2 cellular contexts compared by ENCODE assay signal in genomic region chr13:46903748-46904147, GRCh38.
TF ChIP-seq lines count a peak whose summit lies in the region.

No MANE protein-coding gene starts in this region.

TF ChIP-seq in IMR-90, 13 proteins besides CTCF, POLR2A, EP300 and RAD21:
- TF ChIP-seq MXI1 (IDR thresholded peaks at IDR 0.05; ENCODE audit: borderline replicate concordance, low read depth, low read length) (no peak), CEBPB (IDR thresholded peaks at IDR 0.05; ENCODE audit: low read depth, low read length) (no peak), MAZ (IDR thresholded peaks at IDR 0.05; ENCODE audit: borderline replicate concordance, low read depth, low read length) (no peak), RCOR1 (IDR thresholded peaks at IDR 0.05; ENCODE audit: insufficient replicate concordance, low read length) (no peak), MAFK (IDR thresholded peaks at IDR 0.05; ENCODE audit: low read depth, low read length) (no peak), SMC3 (IDR thresholded peaks at IDR 0.05; ENCODE audit: low read depth, low read length) (no peak), USF2 (IDR thresholded peaks at IDR 0.05; ENCODE audit: low read depth, low read length) (no peak), ELK1 (IDR thresholded peaks at IDR 0.05; ENCODE audit: borderline replicate concordance, low read depth, low read length) (no peak), FOS (IDR thresholded peaks at IDR 0.05; ENCODE audit: low read depth, low read length) (no peak), BHLHE40 (IDR thresholded peaks at IDR 0.05; ENCODE audit: low read depth, low read length) (no peak), CHD1 (IDR thresholded peaks at IDR 0.05; ENCODE audit: low read depth, low read length) (no peak), NFE2L2 (IDR thresholded peaks at IDR 0.05; ENCODE audit: low read depth, low read length) (no peak), RFX5 (IDR thresholded peaks at IDR 0.05; ENCODE audit: low read depth, low read length) (no peak)

TF ChIP-seq in GM12878, 131 proteins besides CTCF, POLR2A, EP300 and RAD21:
- TF ChIP-seq POU2F2 (IDR thresholded peaks at IDR 0.05; ENCODE audit: borderline replicate concordance, low read depth, low read length) (no peak), ZBTB33 (IDR thresholded peaks at IDR 0.05) (no peak), KAT2A (conservative IDR thresholded peaks at IDR 0.05; ENCODE audit: control insufficient read depth, low read depth, low read length) (no peak), BCL11A (IDR thresholded peaks at IDR 0.05; ENCODE audit: low read depth, low read length) (no peak), GATAD2B (conservative IDR thresholded peaks at IDR 0.05; ENCODE audit: low read depth) (no peak), HCFC1 (IDR thresholded peaks at IDR 0.05; ENCODE audit: low read length) (no peak), RB1 (IDR thresholded peaks at IDR 0.05; ENCODE audit: borderline replicate concordance) (no peak), FOXK2 (IDR thresholded peaks at IDR 0.05) (no peak), SRF (IDR thresholded peaks at IDR 0.05; ENCODE audit: low read depth in 2 of 2, low read length in 2 of 2) (no peak), TCF3 (IDR thresholded peaks at IDR 0.05; ENCODE audit: borderline replicate concordance, insufficient read depth, low read depth, low read length) (no peak), MYC (IDR thresholded peaks at IDR 0.05; ENCODE audit: insufficient read depth, insufficient read length, insufficient replicate concordance, low read length, severe bottlenecking) (no peak), E4F1 (IDR thresholded peaks at IDR 0.05; ENCODE audit: borderline replicate concordance, partially characterized antibody) (no peak), IRF4 (IDR thresholded peaks at IDR 0.05; ENCODE audit: low read depth, low read length) (no peak), TCF7 (IDR thresholded peaks at IDR 0.05; ENCODE audit: borderline replicate concordance) (no peak), TCF12 (IDR thresholded peaks at IDR 0.05; ENCODE audit: low read depth, low read length) (no peak), NFIC (IDR thresholded peaks at IDR 0.05; ENCODE audit: low read depth, low read length) (no peak), SUPT20H (IDR thresholded peaks at IDR 0.05; ENCODE audit: borderline replicate concordance, control insufficient read depth, low read depth, low read length) (no peak), WRNIP1 (IDR thresholded peaks at IDR 0.05; ENCODE audit: borderline replicate concordance, low read depth, low read length) (no peak), SMARCA5 (IDR thresholded peaks at IDR 0.05) (no peak), ZBTB11 (CRISPR knock-in tag; IDR thresholded peaks at IDR 0.05) (no peak)
